ENCODE assay signal across 8 cellular contexts in the genomic region with DNA sequence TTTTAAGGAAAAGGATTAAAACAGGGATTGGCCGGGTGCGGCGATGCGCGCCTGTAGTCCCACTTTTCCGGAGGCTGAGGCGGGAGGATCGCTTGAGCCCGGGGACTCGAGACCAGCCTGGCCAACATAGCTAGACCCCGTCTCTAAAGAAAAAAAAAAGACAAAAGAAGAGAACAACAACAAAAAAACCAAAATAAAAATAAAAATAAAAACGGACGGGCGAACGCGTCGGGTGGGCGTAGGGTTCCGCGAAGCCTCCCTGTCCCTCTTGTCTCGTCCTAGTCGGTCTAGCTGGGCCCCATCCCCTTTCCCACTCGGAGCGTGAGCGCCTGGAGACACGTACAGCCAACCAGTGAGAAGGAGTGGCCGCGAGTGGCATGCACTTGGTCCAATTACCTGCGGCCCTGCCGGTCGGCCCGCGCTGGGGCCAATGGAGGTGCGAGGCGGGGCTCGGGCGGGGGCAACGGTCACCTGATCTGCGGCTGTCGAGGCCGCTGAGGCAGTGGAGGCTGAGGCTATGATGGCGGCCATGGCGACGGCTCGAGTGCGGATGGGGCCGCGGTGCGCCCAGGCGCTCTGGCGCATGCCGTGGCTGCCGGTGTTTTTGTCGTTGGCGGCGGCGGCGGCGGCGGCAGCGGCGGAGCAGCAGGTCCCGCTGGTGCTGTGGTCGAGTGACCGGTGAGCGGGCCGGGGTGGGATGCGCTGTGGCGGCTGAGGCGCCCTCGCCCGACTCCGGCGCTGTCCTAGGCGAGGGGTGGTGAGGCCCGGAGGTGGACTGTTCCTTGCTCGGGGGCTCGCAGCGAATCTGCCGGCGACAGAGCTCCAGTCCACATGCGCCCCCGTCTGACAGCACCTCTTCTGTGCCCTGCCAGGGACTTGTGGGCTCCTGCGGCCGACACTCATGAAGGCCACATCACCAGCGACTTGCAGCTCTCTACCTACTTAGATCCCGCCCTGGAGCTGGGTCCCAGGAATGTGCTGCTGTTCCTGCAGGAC. TPM values are rescaled to one million over a fixed set of nuclear protein-coding genes. Genes with fewer than 3 reads are reported as not detected.
DNase-seq lines count a peak whose midpoint lies in the region; ATAC-seq and TF ChIP-seq lines count a peak whose summit lies in the region.

A gene with protein sequence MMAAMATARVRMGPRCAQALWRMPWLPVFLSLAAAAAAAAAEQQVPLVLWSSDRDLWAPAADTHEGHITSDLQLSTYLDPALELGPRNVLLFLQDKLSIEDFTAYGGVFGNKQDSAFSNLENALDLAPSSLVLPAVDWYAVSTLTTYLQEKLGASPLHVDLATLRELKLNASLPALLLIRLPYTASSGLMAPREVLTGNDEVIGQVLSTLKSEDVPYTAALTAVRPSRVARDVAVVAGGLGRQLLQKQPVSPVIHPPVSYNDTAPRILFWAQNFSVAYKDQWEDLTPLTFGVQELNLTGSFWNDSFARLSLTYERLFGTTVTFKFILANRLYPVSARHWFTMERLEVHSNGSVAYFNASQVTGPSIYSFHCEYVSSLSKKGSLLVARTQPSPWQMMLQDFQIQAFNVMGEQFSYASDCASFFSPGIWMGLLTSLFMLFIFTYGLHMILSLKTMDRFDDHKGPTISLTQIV (plus strand): TSS at position 502 of the 996 bp plus-strand sequence. CDS start 16 bp downstream, at position 518.

- no peaks in the 10 kb centered on the region for H3K9me3 ChIP-seq in lower lobe of right lung

- peaks cover 51% of the 10 kb centered on the region for H3K4me1 Mint-ChIP-seq in CD14-positive monocyte
- peaks cover 19% of the 10 kb centered on the region for H3K4me1 Mint-ChIP-seq in activated CD8-positive, alpha-beta T cell treated with anti-CD3 and anti-CD28 coated beads for 36 hours (ENCODE audit: low read depth)

- intact Hi-C loops in CD14-positive monocyte (cut with micrococcal nuclease) (no loop called here), lower lobe of right lung (cut with DNase I) (no loop called here)
- intact Hi-C loops in activated CD8-positive, alpha-beta T cell treated with anti-CD3 and anti-CD28 coated beads for 36 hours (cut with micrococcal nuclease) = no loop called here

- CTCF ChIA-PET in activated CD8-positive, alpha-beta T cell treated with anti-CD3 and anti-CD28 coated beads for 36 hours (lab: Charles Lee) = no interaction called here

- H3K4me1 ChIP-seq in lower lobe of right lung = peaks cover 23% of the 10 kb centered on the region

- H3K4me3 Mint-ChIP-seq in CD14-positive monocyte = peak within 1 kb of the TSS; percentile 81 to 84
- peak within 1 kb of the TSS; percentile 75 for H3K4me3 Mint-ChIP-seq in activated CD8-positive, alpha-beta T cell treated with anti-CD3 and anti-CD28 coated beads for 36 hours

- peaks cover 12 to 15% of the 10 kb centered on the region in 2 donors for H3K36me3 Mint-ChIP-seq in CD14-positive monocyte
- peaks cover 4% of the 10 kb centered on the region for H3K36me3 Mint-ChIP-seq in activated CD8-positive, alpha-beta T cell treated with anti-CD3 and anti-CD28 coated beads for 36 hours (ENCODE audit: low read depth)

- peak within 1 kb of the TSS; percentile 83 for H3K27ac ChIP-seq in lower lobe of right lung

- H3K9me3 Mint-ChIP-seq in CD14-positive monocyte = peaks cover 0 to 21% (median 5%) of the 10 kb centered on the region in 7 donors
- no peaks in the 10 kb centered on the region for H3K9me3 Mint-ChIP-seq in activated CD8-positive, alpha-beta T cell treated with anti-CD3 and anti-CD28 coated beads for 36 hours

- POLR2A ChIA-PET in activated CD8-positive, alpha-beta T cell treated with anti-CD3 and anti-CD28 coated beads for 36 hours (lab: Charles Lee) = interaction anchor here (0.7 to 2.2 kb wide), 4 partner anchors 30 to 114 kb away, joined by 3 to 11 read pairs (median 4); a partner anchor contains a TSS

- ATAC-seq in GM19395 (IDR thresholded peaks at IDR 0.05; ENCODE audit: unreplicated experiment) (peak; percentile 95), HG03565 (IDR thresholded peaks at IDR 0.05; ENCODE audit: unreplicated experiment) (peak; percentile 95), lower lobe of right lung (peak; percentile 98 to 99)
- ATAC-seq in activated CD8-positive, alpha-beta T cell treated with anti-CD3 and anti-CD28 coated beads for 36 hours = peak; percentile 99

- H3K27me3 ChIP-seq in lower lobe of right lung (ENCODE audit: low read depth) = no peaks in the 10 kb centered on the region

- TF ChIP-seq CTCF in CD14-positive monocyte (IDR thresholded peaks at IDR 0.05) (no peak), lower lobe of right lung (IDR thresholded peaks at IDR 0.05) (no peak)
- no peak for TF ChIP-seq CTCF in activated CD8-positive, alpha-beta T cell treated with anti-CD3 and anti-CD28 coated beads for 36 hours (IDR thresholded peaks at IDR 0.05)

- peak within 1 kb of the TSS; percentile 77 for H3K4me3 ChIP-seq in lower lobe of right lung

- peaks cover 15% of the 10 kb centered on the region for H3K36me3 ChIP-seq in lower lobe of right lung

- peak within 1 kb of the TSS; percentile 90 to 99 (median 95) for H3K27ac Mint-ChIP-seq in CD14-positive monocyte
- H3K27ac Mint-ChIP-seq in activated CD8-positive, alpha-beta T cell treated with anti-CD3 and anti-CD28 coated beads for 36 hours = peak within 1 kb of the TSS; percentile 69

- peaks cover 0 to 2% (median 0%) of the 10 kb centered on the region in 3 donors for H3K27me3 Mint-ChIP-seq in CD14-positive monocyte (ENCODE audit: low read depth in 3 of 3)
- no peaks in the 10 kb centered on the region for H3K27me3 Mint-ChIP-seq in activated CD8-positive, alpha-beta T cell treated with anti-CD3 and anti-CD28 coated beads for 36 hours

- DNase-seq in CD14-positive monocyte (ENCODE audit: low spot score) (peak; percentile 89), NCI-H82 treated with DMSO at 0.1 percent for 48 hours (lab: John Stamatoyannopoulos, UW; ENCODE audit: unreplicated experiment) (peak; percentile 82), ecto neural progenitor cell (ENCODE audit: low spot score) (peak; percentile 91), lower lobe of right lung (peak; percentile 95)
- DNase-seq in activated CD8-positive, alpha-beta T cell treated with anti-CD3 and anti-CD28 coated beads for 36 hours = peak; percentile 92
- DNase-seq in stimulated activated CD4-positive, alpha-beta T cell treated with anti-CD3 and anti-CD28 coated beads, TNF-alpha, amount 100 ng/mL, for 24 hours (ENCODE audit: low read depth in 3 of 3) = peak; percentile 69 to 89 (median 73)

RNA-seq across cellular contexts. Expression of the gene that starts here (rescaled TPM):
- 100 to 1,000 TPM; 116 to 145 TPM for polyA plus RNA-seq in CD14-positive monocyte
- 10 to 100 TPM; 21.3 to 22.5 TPM for total RNA-seq in activated CD8-positive, alpha-beta T cell treated with anti-CD3 and anti-CD28 coated beads for 36 hours
- 235 TPM for total RNA-seq in lower lobe of right lung

Comparison
In these comparisons a context has a peak if more than half of its experiments do, and no peak if none do; other contexts are left out.
1. Peak in every context shown above with its lines: DNase-seq, ATAC-seq, H3K4me3 ChIP-seq and H3K27ac ChIP-seq.
2. RNA of the gene that starts here (total RNA-seq): 235 TPM in lower lobe of right lung (single experiment); 21.3 to 22.5 TPM in activated CD8-positive, alpha-beta T cell treated with anti-CD3 and anti-CD28 coated beads for 36 hours; every median in the first group is over 10 times any median in the second.